ENCODE assay signal across 8 cellular contexts in the genomic region with DNA sequence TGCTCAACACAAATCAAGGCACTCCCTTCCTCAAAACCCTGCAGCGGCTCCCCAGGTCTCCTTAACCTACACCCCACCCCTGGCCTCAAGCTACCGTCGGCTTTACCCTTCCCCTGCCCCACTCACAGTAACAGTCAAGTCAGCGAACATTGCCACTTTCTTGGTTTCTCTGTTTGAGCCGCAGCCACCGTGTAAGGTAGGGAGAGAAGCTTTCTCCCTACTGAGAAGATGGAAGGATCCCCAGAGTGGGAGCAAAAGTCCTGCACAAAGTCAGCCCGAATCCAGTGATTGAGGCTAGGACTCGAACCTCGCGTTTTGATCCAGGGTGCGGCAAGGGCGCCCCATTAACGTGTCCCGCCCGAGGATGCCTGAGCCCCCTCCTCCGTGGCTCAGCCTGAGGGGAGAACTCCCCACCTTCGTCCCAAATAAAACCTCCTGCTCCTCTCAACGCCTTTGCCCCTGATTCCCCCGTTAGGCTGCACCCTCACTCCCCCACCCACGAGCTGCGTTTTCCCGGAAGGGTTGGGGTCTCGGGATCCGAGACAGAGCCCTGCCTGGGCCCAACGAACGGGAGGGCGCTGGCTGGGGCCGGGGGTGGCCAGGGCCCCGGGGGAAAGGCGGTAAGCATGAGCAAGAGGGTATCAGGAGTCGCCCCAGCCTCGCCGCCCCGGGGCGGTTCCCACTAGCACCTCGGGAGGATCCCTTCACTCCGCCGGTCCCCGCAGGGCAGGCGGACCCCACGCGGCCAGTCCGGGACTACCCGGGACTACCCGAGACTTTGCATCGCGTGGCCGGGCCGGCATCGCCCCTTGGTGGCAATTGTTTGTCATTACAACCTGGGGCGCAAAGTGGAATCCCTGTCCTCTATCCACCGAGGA. TPM values are rescaled to one million over a fixed set of nuclear protein-coding genes. Genes with fewer than 3 reads are reported as not detected.
DNase-seq lines count a peak whose midpoint lies in the region; ATAC-seq and TF ChIP-seq lines count a peak whose summit lies in the region.

No MANE protein-coding gene starts in this region.

- H3K4me3 Mint-ChIP-seq in activated naive CD4-positive, alpha-beta T cell treated with anti-CD3 and anti-CD28 coated beads, Interleukin-2, amount 10 ng/mL, durations not matched to agents 7 days and 5 days: no peak overlapping the region
- H3K4me3 Mint-ChIP-seq in glutamatergic neuron (ENCODE audit: unreplicated experiment) (no peak overlapping the region), osteocyte (ENCODE audit: unreplicated experiment) (no peak overlapping the region)

- TF ChIP-seq CTCF in C4-2B (conservative IDR thresholded peaks at IDR 0.05) (peak; percentile 83), glutamatergic neuron (IDR thresholded peaks at IDR 0.05; ENCODE audit: partially characterized antibody, unreplicated experiment) (peak; percentile 93), osteocyte (IDR thresholded peaks at IDR 0.05) (peak; percentile 90)

- H3K27ac Mint-ChIP-seq in activated naive CD4-positive, alpha-beta T cell treated with anti-CD3 and anti-CD28 coated beads, Interleukin-2, amount 10 ng/mL, durations not matched to agents 7 days and 5 days: no peak overlapping the region
- H3K27ac Mint-ChIP-seq in glutamatergic neuron (ENCODE audit: unreplicated experiment) (no peak overlapping the region), osteocyte (ENCODE audit: unreplicated experiment) (no peak overlapping the region)

- DNase-seq in HCEC 1CT: peak; percentile 47
- DNase-seq in SJCRH30: peak; percentile 69 to 85
- peak; percentile 76 for DNase-seq in activated naive CD4-positive, alpha-beta T cell treated with anti-CD3 and anti-CD28 coated beads, Interleukin-2, amount 10 ng/mL, durations not matched to agents 7 days and 5 days
- peak; percentile 82 for DNase-seq in glutamatergic neuron
- no peak for DNase-seq in osteocyte (ENCODE audit: extremely low spot score, unreplicated experiment)
- DNase-seq in ureter (ENCODE audit: low spot score): peak; percentile 69

- peak overlapping the region; percentile 9; the same call in 1 of the 2 replicates for H3K27ac ChIP-seq in C4-2B
- no peak overlapping the region for H3K27ac ChIP-seq in SJCRH30

- no peaks in the 10 kb centered on the region for H3K4me1 Mint-ChIP-seq in activated naive CD4-positive, alpha-beta T cell treated with anti-CD3 and anti-CD28 coated beads, Interleukin-2, amount 10 ng/mL, durations not matched to agents 7 days and 5 days
- H3K4me1 Mint-ChIP-seq in glutamatergic neuron (ENCODE audit: low read depth, unreplicated experiment) (peaks cover 2% of the 10 kb centered on the region), osteocyte (ENCODE audit: unreplicated experiment) (peaks cover 4% of the 10 kb centered on the region)

- CTCF ChIA-PET in activated naive CD4-positive, alpha-beta T cell treated with anti-CD3 and anti-CD28 coated beads, Interleukin-2, amount 10 ng/mL, durations not matched to agents 7 days and 5 days (lab: Charles Lee): interaction anchor here (1.2 to 4.2 kb wide), 8 partner anchors 11 to 115 kb away, joined by 3 to 57 read pairs (median 6); partner anchors contain the start of gene PPY

- no peaks in the 10 kb centered on the region for H3K9me3 ChIP-seq in SJCRH30 (replicated peaks)

- H3K36me3 ChIP-seq in SJCRH30: no peaks in the 10 kb centered on the region

- no peaks in the 10 kb centered on the region for H3K9me3 Mint-ChIP-seq in activated naive CD4-positive, alpha-beta T cell treated with anti-CD3 and anti-CD28 coated beads, Interleukin-2, amount 10 ng/mL, durations not matched to agents 7 days and 5 days
- H3K9me3 Mint-ChIP-seq in glutamatergic neuron (ENCODE audit: unreplicated experiment) (no peaks in the 10 kb centered on the region), osteocyte (ENCODE audit: unreplicated experiment) (no peaks in the 10 kb centered on the region)

- H3K36me3 Mint-ChIP-seq in activated naive CD4-positive, alpha-beta T cell treated with anti-CD3 and anti-CD28 coated beads, Interleukin-2, amount 10 ng/mL, durations not matched to agents 7 days and 5 days: no peaks in the 10 kb centered on the region
- H3K36me3 Mint-ChIP-seq in glutamatergic neuron (ENCODE audit: unreplicated experiment): no peaks in the 10 kb centered on the region
- no peaks in the 10 kb centered on the region for H3K36me3 Mint-ChIP-seq in osteocyte (ENCODE audit: unreplicated experiment)

- H3K4me1 ChIP-seq in SJCRH30: no peaks in the 10 kb centered on the region

- H3K4me3 ChIP-seq in SJCRH30: no peak overlapping the region

- peaks cover 12% of the 10 kb centered on the region for H3K27me3 Mint-ChIP-seq in activated naive CD4-positive, alpha-beta T cell treated with anti-CD3 and anti-CD28 coated beads, Interleukin-2, amount 10 ng/mL, durations not matched to agents 7 days and 5 days
- H3K27me3 Mint-ChIP-seq in glutamatergic neuron (ENCODE audit: unreplicated experiment): peaks cover 1% of the 10 kb centered on the region
- peaks cover 3% of the 10 kb centered on the region for H3K27me3 Mint-ChIP-seq in osteocyte (ENCODE audit: unreplicated experiment)

- no peak for ATAC-seq in HG02642 (IDR thresholded peaks at IDR 0.05; ENCODE audit: poor library complexity, unreplicated experiment)

- H3K27me3 ChIP-seq in SJCRH30: peaks cover 16% of the 10 kb centered on the region

RNA-seq across cellular contexts. Expression of gene NAGS, which starts 9.9 kb away (rescaled TPM):
- 1.9 and 2.4 TPM in 2 replicates for total RNA-seq in SJCRH30 (2014; rRNA removed; shearing (Covaris generic))
- total RNA-seq in glutamatergic neuron (ENCODE audit: unreplicated experiment) (0.49 TPM), osteocyte (0.29 and 0.78 TPM in 2 replicates), ureter (2.2 TPM)

RNA-seq across cellular contexts. Expression of gene TMEM101, which starts 20.3 kb away (rescaled TPM):
- total RNA-seq in SJCRH30 (2014; rRNA removed; shearing (Covaris generic)): 35.3 and 39.8 TPM in 2 replicates
- total RNA-seq in glutamatergic neuron (ENCODE audit: unreplicated experiment) (22.6 TPM), osteocyte (21.7 and 23.6 TPM in 2 replicates), ureter (20.3 TPM)

RNA-seq across cellular contexts. Expression of gene PYY, which starts 40.8 kb away (rescaled TPM):
- total RNA-seq in SJCRH30 (2014; rRNA removed; shearing (Covaris generic)): not detected in 2 replicates
- total RNA-seq in glutamatergic neuron (ENCODE audit: unreplicated experiment): not detected
- not detected in 2 replicates for total RNA-seq in osteocyte
- total RNA-seq in ureter: not detected

RNA-seq across cellular contexts. Expression of gene PPY, which starts 52.2 kb away (rescaled TPM):
- total RNA-seq in SJCRH30 (2014; rRNA removed; shearing (Covaris generic)): not detected in 2 replicates
- total RNA-seq in glutamatergic neuron (ENCODE audit: unreplicated experiment) (not detected), osteocyte (not detected in 2 replicates), ureter (not detected)
